9 cellular contexts compared by ENCODE assay signal in genomic region chr10:80413152-80413996, GRCh38. TPM values are rescaled to one million over a fixed set of nuclear protein-coding genes. Genes with fewer than 3 reads are reported as not detected.
DNase-seq lines count a peak whose midpoint lies in the region; ATAC-seq, FAIRE-seq and TF ChIP-seq lines count a peak whose summit lies in the region.
"Had no signal": no experiment of that assay in that cellular context is flagged by ENCODE, and none has a peak within 500 bp of the region (broad histone marks: within the 10 kb centered on the region; RNA-seq: fewer than 3 reads in every experiment).

No MANE protein-coding gene starts in this region.

- peak overlapping the region; percentile 37; the same call in 1 of the 2 replicates for H2AFZ ChIP-seq in K562 (ENCODE audit: low read depth, low read length)

- H3K4me2 ChIP-seq in K562 (ENCODE audit: insufficient read depth, low read length): peak overlapping the region; percentile 6; the same call in 1 of the 2 replicates

- no peak for DNase-seq in activated naive CD8-positive, alpha-beta T cell treated with anti-CD3 and anti-CD28 coated beads for 36 hours
- DNase-seq in K562 (ENCODE audit: extremely low read depth in 1 of 4, low spot score in 3 of 4) (no peak), kidney tubule cell (ENCODE audit: low spot score) (peak; percentile 79), ureter (ENCODE audit: low spot score) (peak; percentile 81), superior temporal gyrus (ENCODE audit: extremely low spot score) (no peak)
- DNase-seq in activated CD8-positive, alpha-beta memory T cell treated with anti-CD3 and anti-CD28 coated beads for 24 hours: no peak
- DNase-seq: activated CD8-positive, alpha-beta memory T cell treated with anti-CD3 and anti-CD28 coated beads, Interleukin-2, amount 10 ng/mL, durations not matched to agents 7 days and 5 days had no signal

- TF ChIP-seq EP300 in K562 (IDR thresholded peaks at IDR 0.05; ENCODE audit: low read length): no peak

- H3K9me1 ChIP-seq in K562 (ENCODE audit: control insufficient read depth, insufficient read depth, low read length): no peaks in the 10 kb centered on the region

- H4K20me1 ChIP-seq in K562 (replicated peaks; ENCODE audit: control insufficient read depth, insufficient read depth, low read length): no peaks in the 10 kb centered on the region

- H3K4me1 Mint-ChIP-seq in activated naive CD8-positive, alpha-beta T cell (ENCODE audit: low read depth): peaks cover 34% of the 10 kb centered on the region
- peaks cover 40% of the 10 kb centered on the region for H3K4me1 Mint-ChIP-seq in activated naive CD8-positive, alpha-beta T cell treated with anti-CD3 and anti-CD28 coated beads for 36 hours

- no peaks in the 10 kb centered on the region for H3K9me3 Mint-ChIP-seq in activated naive CD8-positive, alpha-beta T cell (ENCODE audit: low read depth)
- H3K9me3 Mint-ChIP-seq in activated naive CD8-positive, alpha-beta T cell treated with anti-CD3 and anti-CD28 coated beads for 36 hours: no peaks in the 10 kb centered on the region

- BruUV-seq in K562 (replicated peaks; lab: Mats Ljungman, UMichigan): no TSS peak

- peak overlapping the region in 1 of 2 experiments; percentile 27; a peak in 1 of 4 replicates for H3K9ac ChIP-seq in K562 (ENCODE audit: insufficient read depth in 1 of 2, low read depth in 2 of 2, low read length in 2 of 2)

- no peaks in the 10 kb centered on the region for H3K36me3 ChIP-seq in K562 (ENCODE audit: control insufficient read depth, insufficient read depth, low read length)

- H3K79me2 ChIP-seq in K562 (ENCODE audit: control insufficient read depth, insufficient read depth, low read length): no peaks in the 10 kb centered on the region

- no peak for FAIRE-seq in K562 (lab: Jason Lieb, UNC)

- H3K4me1 ChIP-seq in K562 (replicated peaks in 1 of 2; ENCODE audit: control insufficient read depth in 2 of 2, insufficient read depth in 2 of 2, low read length in 2 of 2): peaks cover 16 to 26% of the 10 kb centered on the region in 2 experiments

- peaks cover 0 to 19% of the 10 kb centered on the region in 2 experiments; a peak in 3 of 5 replicates for H3K27me3 ChIP-seq in K562 (ENCODE audit: control insufficient read depth in 2 of 2, insufficient read depth in 2 of 2, low read length in 2 of 2)

- intact Hi-C loops in K562 (cut with micrococcal nuclease): no loop called here

- no peaks in the 10 kb centered on the region for H3K27me3 Mint-ChIP-seq in activated naive CD8-positive, alpha-beta T cell
- H3K27me3 Mint-ChIP-seq in activated naive CD8-positive, alpha-beta T cell treated with anti-CD3 and anti-CD28 coated beads for 36 hours: no peaks in the 10 kb centered on the region

- WGBS in K562 (ENCODE audit: insufficient coverage, low coverage, missing lambda C conversion rate): 20% methylated on average over 13 of the region's 13 CpGs

- H3K27ac ChIP-seq in K562 (ENCODE audit: extremely low read depth, low read depth, low read length): no peak overlapping the region

- in situ Hi-C loops in K562 (cut with MboI): no loop called here

- H3K36me3 Mint-ChIP-seq in activated naive CD8-positive, alpha-beta T cell: no peaks in the 10 kb centered on the region
- no peaks in the 10 kb centered on the region for H3K36me3 Mint-ChIP-seq in activated naive CD8-positive, alpha-beta T cell treated with anti-CD3 and anti-CD28 coated beads for 36 hours
- H3K36me3 Mint-ChIP-seq: activated CD8-positive, alpha-beta memory T cell treated with anti-CD3 and anti-CD28 coated beads, Interleukin-2, amount 10 ng/mL, durations not matched to agents 7 days and 5 days had no signal

- no peak for TF ChIP-seq CTCF in K562 (IDR thresholded peaks at IDR 0.05 in 2 of 3, conservative IDR thresholded peaks at IDR 0.05 in 1 of 3; ENCODE audit: insufficient read depth in 2 of 3, low read depth in 1 of 3, low read length in 3 of 3)

- H3K4me3 Mint-ChIP-seq in activated naive CD8-positive, alpha-beta T cell: peak overlapping the region; percentile 36
- no peak overlapping the region for H3K4me3 Mint-ChIP-seq in activated naive CD8-positive, alpha-beta T cell treated with anti-CD3 and anti-CD28 coated beads for 36 hours
- H3K4me3 Mint-ChIP-seq: activated CD8-positive, alpha-beta memory T cell treated with anti-CD3 and anti-CD28 coated beads, Interleukin-2, amount 10 ng/mL, durations not matched to agents 7 days and 5 days had no signal

- no peaks in the 10 kb centered on the region for H3K9me3 ChIP-seq in K562 (replicated peaks; ENCODE audit: control insufficient read depth, insufficient read depth, low read depth, low read length)

- no peak for TF ChIP-seq RAD21 in K562 (CRISPR knock-in tag; conservative IDR thresholded peaks at IDR 0.05 in 1 of 2, IDR thresholded peaks at IDR 0.05 in 1 of 2)

- POLR2A ChIA-PET in K562 (lab: Yijun Ruan, JAX): interaction anchor here (0.6 kb wide), 2 partner anchors 130 to 249 kb away, joined by 3 read pairs; no protein-coding TSS in a partner anchor

- peak; percentile 51 for ATAC-seq in K562
- ATAC-seq in GM19023 (IDR thresholded peaks at IDR 0.05; ENCODE audit: unreplicated experiment): no peak
- ATAC-seq: activated CD8-positive, alpha-beta memory T cell treated with anti-CD3 and anti-CD28 coated beads, Interleukin-2, amount 10 ng/mL, durations not matched to agents 7 days and 5 days had no signal

- CTCF ChIA-PET in K562 (lab: Yijun Ruan, JAX; ENCODE audit: low intra/inter-chr PET ratio): no interaction called here

- TF ChIP-seq POLR2A in K562 (conservative IDR thresholded peaks at IDR 0.05): no peak

- H3K4me3 ChIP-seq in K562: no peak overlapping the region

- H3K27ac Mint-ChIP-seq in activated naive CD8-positive, alpha-beta T cell: peak overlapping the region; percentile 43
- no peak overlapping the region for H3K27ac Mint-ChIP-seq in activated naive CD8-positive, alpha-beta T cell treated with anti-CD3 and anti-CD28 coated beads for 36 hours
- H3K27ac Mint-ChIP-seq: activated CD8-positive, alpha-beta memory T cell treated with anti-CD3 and anti-CD28 coated beads, Interleukin-2, amount 10 ng/mL, durations not matched to agents 7 days and 5 days had no signal

RNA-seq across cellular contexts. Expression of gene PRXL2A, which starts 5.0 kb away (rescaled TPM):
- total RNA-seq in activated naive CD8-positive, alpha-beta T cell treated with anti-CD3 and anti-CD28 coated beads for 36 hours: 10 to 100 TPM; 23.3 to 24.5 TPM
- total RNA-seq in K562 (2011; cell fraction: chromatin; rRNA removed; ENCODE audit: low replicate concordance): 0.28 and 1.1 TPM in 2 replicates
- total RNA-seq in K562 (2011; cell fraction: nucleolus; rRNA removed): 0.33 and 0.53 TPM in 2 replicates
- 0.61 and 0.88 TPM in 2 replicates for total RNA-seq in K562 (2011; cell fraction: nucleoplasm; rRNA removed)
- total RNA-seq in K562 (2014; rRNA removed): 0.14 and 0.41 TPM in 2 replicates
- total RNA-seq in K562 (2014; rRNA removed; fragmentation: Illumina TruSeq; extraction: Trizol): 0.64 and 0.84 TPM in 2 replicates
- total RNA-seq in K562 (2015; rRNA removed; fragmentation: Illumina TruSeq; extraction: Trizol): 1.2 and 1.4 TPM in 2 replicates
- total RNA-seq in K562 (2021): 0.71 and 0.87 TPM in 2 replicates
- polyA plus RNA-seq in K562 (2011; rRNA removed): 0.14 and 0.75 TPM in 2 replicates
- polyA plus RNA-seq in K562 (2011; cell fraction: cytosol; rRNA removed): 0.09 and 0.12 TPM in 2 replicates
- polyA plus RNA-seq in K562 (2011; cell fraction: nucleus; rRNA removed): 0.11 TPM in 1 of 2 replicates, not detected in the other
- polyA plus RNA-seq in K562 (2012): 1.1 and 1.7 TPM in 2 replicates
- polyA plus RNA-seq in K562 (2014; fragmentation: Illumina TruSeq; extraction: Trizol): 0.83 and 1.1 TPM in 2 replicates
- under 1 TPM; 0.17 to 0.53 TPM for polyA plus RNA-seq in K562 (2014; fragmentation: Nextera tagmentation; extraction: Ambion mirVana)
- polyA plus RNA-seq in K562 (2014; rRNA removed): 0.78 and 2.1 TPM in 2 replicates
- 0.21 TPM in 1 of 2 replicates, not detected in the other for polyA minus RNA-seq in K562 (2011; rRNA and poly(A)+ RNA removed)
- 0.38 and 0.55 TPM in 2 replicates for polyA minus RNA-seq in K562 (2011; cell fraction: cytosol; rRNA and poly(A)+ RNA removed)
- 0.22 TPM in 1 of 2 replicates, not detected in the other for polyA minus RNA-seq in K562 (2011; cell fraction: nucleus; rRNA and poly(A)+ RNA removed)
- 118 TPM for total RNA-seq in ureter

RNA-seq across cellular contexts. Expression of gene TSPAN14, which starts 40.7 kb away (rescaled TPM):
- 10 to 100 TPM; 39.6 to 40.4 TPM for total RNA-seq in activated naive CD8-positive, alpha-beta T cell treated with anti-CD3 and anti-CD28 coated beads for 36 hours
- total RNA-seq in K562 (2011; cell fraction: chromatin; rRNA removed; ENCODE audit: low replicate concordance): 67.3 and 149 TPM in 2 replicates
- 99.9 and 106 TPM in 2 replicates for total RNA-seq in K562 (2011; cell fraction: nucleolus; rRNA removed)
- 117 and 138 TPM in 2 replicates for total RNA-seq in K562 (2011; cell fraction: nucleoplasm; rRNA removed)
- total RNA-seq in K562 (2014; rRNA removed) (22.4 and 33.3 TPM in 2 replicates), K562 (2014; rRNA removed; fragmentation: Illumina TruSeq; extraction: Trizol) (19.0 and 23.3 TPM in 2 replicates), K562 (2015; rRNA removed; fragmentation: Illumina TruSeq; extraction: Trizol) (22.5 and 24.4 TPM in 2 replicates), K562 (2021) (89.2 and 92.9 TPM in 2 replicates), ureter (177 TPM)
- polyA plus RNA-seq in K562 (2011; rRNA removed) (42.9 and 65.1 TPM in 2 replicates), K562 (2014; fragmentation: Illumina TruSeq; extraction: Trizol) (65.0 and 66.6 TPM in 2 replicates), K562 (2014; fragmentation: Nextera tagmentation; extraction: Ambion mirVana) (1 to 10 TPM; 5.8 to 6.6 TPM), K562 (2014; rRNA removed) (47.2 and 57.2 TPM in 2 replicates)
- 52.8 and 88.0 TPM in 2 replicates for polyA plus RNA-seq in K562 (2011; cell fraction: cytosol; rRNA removed)
- 52.2 and 85.9 TPM in 2 replicates for polyA plus RNA-seq in K562 (2011; cell fraction: nucleus; rRNA removed)
- 44.4 and 57.4 TPM in 2 replicates for polyA plus RNA-seq in K562 (2012)
- 21.6 and 45.5 TPM in 2 replicates for polyA minus RNA-seq in K562 (2011; rRNA and poly(A)+ RNA removed)
- 28.6 and 45.2 TPM in 2 replicates for polyA minus RNA-seq in K562 (2011; cell fraction: cytosol; rRNA and poly(A)+ RNA removed)
- polyA minus RNA-seq in K562 (2011; cell fraction: nucleus; rRNA and poly(A)+ RNA removed): 20.1 and 21.1 TPM in 2 replicates

RNA-seq across cellular contexts. Expression of gene DYDC2, which starts 56.8 kb away (rescaled TPM):
- total RNA-seq in activated naive CD8-positive, alpha-beta T cell treated with anti-CD3 and anti-CD28 coated beads for 36 hours: under 1 TPM in 1 of 2 experiments, not detected in 1; 0.42 TPM
- total RNA-seq in K562 (2011; cell fraction: chromatin; rRNA removed; ENCODE audit: low replicate concordance): not detected in 2 replicates
- total RNA-seq in K562 (2011; cell fraction: nucleolus; rRNA removed): not detected in 2 replicates
- total RNA-seq in K562 (2011; cell fraction: nucleoplasm; rRNA removed): not detected in 2 replicates
- 0.12 TPM in 1 of 2 replicates, not detected in the other for total RNA-seq in K562 (2014; rRNA removed)
- 0.11 TPM in 1 of 2 replicates, not detected in the other for total RNA-seq in K562 (2014; rRNA removed; fragmentation: Illumina TruSeq; extraction: Trizol)
- total RNA-seq in K562 (2015; rRNA removed; fragmentation: Illumina TruSeq; extraction: Trizol): 0.11 TPM in 1 of 2 replicates, not detected in the other
- total RNA-seq in K562 (2021): not detected in 2 replicates
- not detected in 2 replicates for polyA plus RNA-seq in K562 (2011; rRNA removed)
- not detected in 2 replicates for polyA plus RNA-seq in K562 (2011; cell fraction: cytosol; rRNA removed)
- polyA plus RNA-seq in K562 (2011; cell fraction: nucleus; rRNA removed): not detected in 2 replicates
- 0.07 and 0.87 TPM in 2 replicates for polyA plus RNA-seq in K562 (2012)
- 0.06 TPM in 1 of 2 replicates, not detected in the other for polyA plus RNA-seq in K562 (2014; fragmentation: Illumina TruSeq; extraction: Trizol)
- polyA plus RNA-seq in K562 (2014; fragmentation: Nextera tagmentation; extraction: Ambion mirVana): under 1 TPM in 1 of 2 experiments, not detected in 1; 0.18 TPM
- 0.34 TPM in 1 of 2 replicates, not detected in the other for polyA plus RNA-seq in K562 (2014; rRNA removed)
- polyA minus RNA-seq in K562 (2011; rRNA and poly(A)+ RNA removed): not detected in 2 replicates
- not detected in 2 replicates for polyA minus RNA-seq in K562 (2011; cell fraction: cytosol; rRNA and poly(A)+ RNA removed)
- polyA minus RNA-seq in K562 (2011; cell fraction: nucleus; rRNA and poly(A)+ RNA removed): not detected in 2 replicates
- total RNA-seq in ureter: not detected
- total RNA-seq: activated CD8-positive, alpha-beta memory T cell treated with anti-CD3 and anti-CD28 coated beads, Interleukin-2, amount 10 ng/mL, durations not matched to agents 7 days and 5 days had no signal

RNA-seq across cellular contexts. Expression of gene DYDC1, which starts 56.8 kb away (rescaled TPM):
- not detected for total RNA-seq in activated naive CD8-positive, alpha-beta T cell treated with anti-CD3 and anti-CD28 coated beads for 36 hours
- total RNA-seq in K562 (2011; cell fraction: chromatin; rRNA removed; ENCODE audit: low replicate concordance): not detected in 2 replicates
- not detected in 2 replicates for total RNA-seq in K562 (2011; cell fraction: nucleolus; rRNA removed)
- not detected in 2 replicates for total RNA-seq in K562 (2011; cell fraction: nucleoplasm; rRNA removed)
- total RNA-seq in K562 (2014; rRNA removed) (not detected in 2 replicates), K562 (2014; rRNA removed; fragmentation: Illumina TruSeq; extraction: Trizol) (not detected in 2 replicates), K562 (2015; rRNA removed; fragmentation: Illumina TruSeq; extraction: Trizol) (not detected in 2 replicates), K562 (2021) (not detected in 2 replicates), ureter (not detected)
- polyA plus RNA-seq in K562 (2011; rRNA removed) (not detected in 2 replicates), K562 (2014; fragmentation: Illumina TruSeq; extraction: Trizol) (not detected in 2 replicates), K562 (2014; fragmentation: Nextera tagmentation; extraction: Ambion mirVana) (not detected), K562 (2014; rRNA removed) (not detected in 2 replicates)
- polyA plus RNA-seq in K562 (2011; cell fraction: cytosol; rRNA removed): not detected in 2 replicates
- polyA plus RNA-seq in K562 (2011; cell fraction: nucleus; rRNA removed): not detected in 2 replicates
- polyA plus RNA-seq in K562 (2012): not detected in 2 replicates
- not detected in 2 replicates for polyA minus RNA-seq in K562 (2011; rRNA and poly(A)+ RNA removed)
- polyA minus RNA-seq in K562 (2011; cell fraction: cytosol; rRNA and poly(A)+ RNA removed): not detected in 2 replicates
- polyA minus RNA-seq in K562 (2011; cell fraction: nucleus; rRNA and poly(A)+ RNA removed): not detected in 2 replicates
- total RNA-seq: activated CD8-positive, alpha-beta memory T cell treated with anti-CD3 and anti-CD28 coated beads, Interleukin-2, amount 10 ng/mL, durations not matched to agents 7 days and 5 days had no signal

Comparison
In these comparisons a context has a peak if more than half of its experiments do, and no peak if none do; other contexts are left out.
1. DNase-seq: peak in kidney tubule cell (single experiment) and ureter (single experiment); none in activated naive CD8-positive, alpha-beta T cell treated with anti-CD3 and anti-CD28 coated beads for 36 hours (single experiment), K562 (0 of 4), activated CD8-positive, alpha-beta memory T cell treated with anti-CD3 and anti-CD28 coated beads for 24 hours (single experiment) and superior temporal gyrus (single experiment).
2. RNA of gene PRXL2A, which starts 5.0 kb away (total RNA-seq): 118 TPM in ureter (single experiment) and 23.3 to 24.5 TPM in activated naive CD8-positive, alpha-beta T cell treated with anti-CD3 and anti-CD28 coated beads for 36 hours; 0.14 to 1.4 TPM in K562; every median in the first group is over 10 times any median in the second.